26 cellular contexts compared by ENCODE assay signal in the genomic region with DNA sequence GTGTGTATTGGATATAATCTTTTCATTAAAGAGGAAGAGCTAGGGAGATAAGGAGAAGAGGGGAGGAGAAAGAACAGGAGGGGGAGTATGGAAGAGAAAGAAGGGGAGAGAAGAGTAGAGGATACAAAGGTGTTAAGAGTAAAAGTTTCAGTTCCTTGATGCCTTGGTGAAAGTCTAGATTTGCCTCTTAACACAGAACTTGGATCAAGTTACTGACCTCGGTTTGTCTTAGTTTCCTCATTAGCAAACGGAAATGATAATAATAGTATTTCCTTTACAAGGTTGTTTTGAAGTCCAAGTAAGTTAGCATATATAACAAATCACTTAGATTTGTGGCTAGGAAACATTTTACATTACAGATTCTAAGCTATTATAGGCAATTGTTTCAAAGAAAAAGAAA.
"Had no signal": no experiment of that assay in that cellular context is flagged by ENCODE, and none has a peak within 500 bp of the region (broad histone marks: within the 10 kb centered on the region; RNA-seq: fewer than 3 reads in every experiment).

No MANE protein-coding gene starts in this region.

- H3K27me3 ChIP-seq: neural progenitor cell, ovary, right lobe of liver, sigmoid colon, stomach, thyroid gland, tibial nerve, upper lobe of left lung, vagina had no signal

- H3K4me2 ChIP-seq: neural progenitor cell had no signal

- H3K79me2 ChIP-seq: parathyroid adenoma had no signal

- H3K27ac ChIP-seq: neural progenitor cell, ovary, parathyroid adenoma, psoas muscle, right lobe of liver, sigmoid colon, stomach, thoracic aorta, thyroid gland, tibial nerve, upper lobe of left lung, vagina had no signal

- H3K9ac ChIP-seq: neural progenitor cell, parathyroid adenoma had no signal

- ATAC-seq: natural killer cell treated with Interleukin-12 subunit alpha and Interleukin-12 subunit beta and Interleukin-15 and Interleukin-18, amount 100 ng/mL, for 72 hours; psoas muscle; right cardiac atrium; right lobe of liver; stimulated activated effector memory CD8-positive, alpha-beta T cell treated with anti-CD3 and anti-CD28 coated beads, Interleukin-12 subunit alpha, Interleukin-12 subunit beta, amount 100 ng/mL, for 72 hours; stimulated activated naive B cell treated with anti-CD40 and anti-IgM and Interleukin-4, amounts not matched to agents 10 μg/mL and 1 μg/mL and 100 μg/mL, for 72 hours had no signal

- H3K4me3 ChIP-seq: neural progenitor cell, ovary, psoas muscle, right lobe of liver, sigmoid colon, stomach, thoracic aorta, thyroid gland, tibial nerve, upper lobe of left lung, vagina had no signal

- H3K36me3 ChIP-seq: neural progenitor cell, ovary, right lobe of liver, sigmoid colon, stomach, thoracic aorta, thyroid gland, tibial nerve, upper lobe of left lung, vagina had no signal

- H2AFZ ChIP-seq: neural progenitor cell, parathyroid adenoma had no signal

- H3K4me1 ChIP-seq: neural progenitor cell, parathyroid adenoma, psoas muscle, right lobe of liver, sigmoid colon, stomach, thyroid gland, tibial nerve, upper lobe of left lung, vagina had no signal

- H3K27me3 Mint-ChIP-seq: natural killer cell treated with Interleukin-12 subunit alpha and Interleukin-12 subunit beta and Interleukin-15 and Interleukin-18, amount 100 ng/mL, for 72 hours; progenitor cell of endocrine pancreas; stimulated activated naive B cell treated with anti-CD40 and anti-IgM and Interleukin-4, amounts not matched to agents 10 μg/mL and 1 μg/mL and 100 μg/mL, for 72 hours; stimulated activated naive CD8-positive, alpha-beta T cell treated with anti-CD3 and anti-CD28 coated beads, Interleukin-15, Interleukin-2, amounts not matched to agents 100 ng/mL and 50 ng/mL, for 24 hours had no signal

- H3K36me3 Mint-ChIP-seq: natural killer cell treated with Interleukin-12 subunit alpha and Interleukin-12 subunit beta and Interleukin-15 and Interleukin-18, amount 100 ng/mL, for 72 hours; neural progenitor cell; stimulated activated effector memory CD8-positive, alpha-beta T cell treated with anti-CD3 and anti-CD28 coated beads, Interleukin-12 subunit alpha, Interleukin-12 subunit beta, amount 100 ng/mL, for 72 hours; stimulated activated naive B cell treated with anti-CD40 and anti-IgM and Interleukin-4, amounts not matched to agents 10 μg/mL and 1 μg/mL and 100 μg/mL, for 72 hours had no signal

- H3K4me3 Mint-ChIP-seq: natural killer cell treated with Interleukin-12 subunit alpha and Interleukin-12 subunit beta and Interleukin-15 and Interleukin-18, amount 100 ng/mL, for 72 hours; neural progenitor cell; stimulated activated effector memory CD8-positive, alpha-beta T cell treated with anti-CD3 and anti-CD28 coated beads, Interleukin-12 subunit alpha, Interleukin-12 subunit beta, amount 100 ng/mL, for 72 hours; stimulated activated naive B cell treated with anti-CD40 and anti-IgM and Interleukin-4, amounts not matched to agents 10 μg/mL and 1 μg/mL and 100 μg/mL, for 72 hours; stimulated activated naive CD8-positive, alpha-beta T cell treated with anti-CD3 and anti-CD28 coated beads, Interleukin-15, Interleukin-2, amounts not matched to agents 100 ng/mL and 50 ng/mL, for 24 hours had no signal

- H3K27ac Mint-ChIP-seq: natural killer cell treated with Interleukin-12 subunit alpha and Interleukin-12 subunit beta and Interleukin-15 and Interleukin-18, amount 100 ng/mL, for 72 hours; neural progenitor cell; progenitor cell of endocrine pancreas; stimulated activated effector memory CD8-positive, alpha-beta T cell treated with anti-CD3 and anti-CD28 coated beads, Interleukin-12 subunit alpha, Interleukin-12 subunit beta, amount 100 ng/mL, for 72 hours; stimulated activated naive B cell treated with anti-CD40 and anti-IgM and Interleukin-4, amounts not matched to agents 10 μg/mL and 1 μg/mL and 100 μg/mL, for 72 hours; stimulated activated naive CD8-positive, alpha-beta T cell treated with anti-CD3 and anti-CD28 coated beads, Interleukin-15, Interleukin-2, amounts not matched to agents 100 ng/mL and 50 ng/mL, for 24 hours had no signal

- H3K9me3 ChIP-seq: ovary, psoas muscle, right lobe of liver, sigmoid colon, stomach, thoracic aorta, thyroid gland, tibial nerve, upper lobe of left lung, vagina had no signal

- DNase-seq: occipital lobe; ovary; psoas muscle; right lobe of liver; sigmoid colon; small intestine; stimulated activated CD4-positive, alpha-beta T cell treated with anti-CD3 and anti-CD28 coated beads, Interleukin-15, amount 100 ng/mL, for 24 hours; stimulated activated CD4-positive, alpha-beta T cell treated with anti-CD3 and anti-CD28 coated beads, Interleukin-2, amount 100 ng/mL, for 24 hours; stimulated activated CD4-positive, alpha-beta T cell treated with anti-CD3 and anti-CD28 coated beads, Interleukin-2, amount 100 ng/mL, for 48 hours; stimulated activated CD4-positive, alpha-beta T cell treated with anti-CD3 and anti-CD28 coated beads, Interleukin-4, amount 100 ng/mL, for 24 hours; stimulated activated naive B cell treated with anti-CD40 and anti-IgM and Interleukin-4, amounts not matched to agents 10 μg/mL and 1 μg/mL and 100 μg/mL, for 72 hours; stimulated activated naive CD4-positive, alpha-beta T cell treated with Interleukin-2 at 50 U/mL for 16 hours; stomach; thyroid gland; trophoblast cell had no signal

- H3K4me1 Mint-ChIP-seq: neural progenitor cell; stimulated activated effector memory CD8-positive, alpha-beta T cell treated with anti-CD3 and anti-CD28 coated beads, Interleukin-12 subunit alpha, Interleukin-12 subunit beta, amount 100 ng/mL, for 72 hours; stimulated activated naive B cell treated with anti-CD40 and anti-IgM and Interleukin-4, amounts not matched to agents 10 μg/mL and 1 μg/mL and 100 μg/mL, for 72 hours had no signal
